19 cellular contexts compared by ENCODE assay signal in genomic region chr5:55225346-55225745, GRCh38. TPM values are rescaled to one million over a fixed set of nuclear protein-coding genes. Genes with fewer than 3 reads are reported as not detected.
"Had no signal": no experiment of that assay in that cellular context is flagged by ENCODE, and none has a peak within 500 bp of the region (broad histone marks: within the 10 kb centered on the region; RNA-seq: fewer than 3 reads in every experiment).

No MANE protein-coding gene starts in this region.

- ATAC-seq: activated T-cell treated with anti-CD3 and anti-CD28 coated beads, Interleukin-2, amount 50 U/mL, for 4 hours; body of pancreas; pancreas; sciatic nerve had no signal

- H3K9me3 Mint-ChIP-seq: activated CD4-positive, alpha-beta T cell treated with anti-CD3 and anti-CD28 coated beads, Interleukin-2, amount 10 ng/mL, durations not matched to agents 7 days and 5 days; activated naive CD8-positive, alpha-beta T cell treated with anti-CD3 and anti-CD28 coated beads for 36 hours; activated T-cell treated with anti-CD3 and anti-CD28 coated beads, Interleukin-2, amount 50 U/mL, for 4 hours; dendritic cell treated with granulocyte-macrophage colony-stimulating factor and Interleukin-4, amounts not matched to agents 40 ng/mL and 50 ng/mL, for 4 days; neural crest cell had no signal

- H3K36me3 Mint-ChIP-seq: activated naive CD8-positive, alpha-beta T cell treated with anti-CD3 and anti-CD28 coated beads for 36 hours had no signal

- H3K36me3 ChIP-seq: pancreas, thoracic aorta had no signal

- H3K4me3 Mint-ChIP-seq: activated T-cell treated with anti-CD3 and anti-CD28 coated beads, Interleukin-2, amount 50 U/mL, for 4 hours; dendritic cell treated with granulocyte-macrophage colony-stimulating factor and Interleukin-4, amounts not matched to agents 40 ng/mL and 50 ng/mL, for 4 days had no signal

- H3K27ac ChIP-seq: body of pancreas, pancreas, thoracic aorta had no signal

- DNase-seq: activated CD4-positive, alpha-beta T cell treated with anti-CD3 and anti-CD28 coated beads, Interleukin-2, amount 10 ng/mL, durations not matched to agents 7 days and 5 days; activated gamma-delta T cell; activated naive CD8-positive, alpha-beta T cell treated with anti-CD3 and anti-CD28 coated beads for 36 hours; activated T-cell treated with anti-CD3 and anti-CD28 coated beads, Interleukin-2, amount 50 U/mL, for 4 hours; amygdala; body of pancreas; effector memory CD4-positive, alpha-beta T cell; foreskin melanocyte; kidney glomerular epithelial cell; mesendoderm; pancreas had no signal

- H3K27ac Mint-ChIP-seq: activated CD4-positive, alpha-beta T cell treated with anti-CD3 and anti-CD28 coated beads, Interleukin-2, amount 10 ng/mL, durations not matched to agents 7 days and 5 days; activated naive CD8-positive, alpha-beta T cell treated with anti-CD3 and anti-CD28 coated beads for 36 hours; dendritic cell treated with granulocyte-macrophage colony-stimulating factor and Interleukin-4, amounts not matched to agents 40 ng/mL and 50 ng/mL, for 4 days had no signal

- H3K4me3 ChIP-seq: body of pancreas, thoracic aorta had no signal

- H3K27me3 ChIP-seq: body of pancreas, pancreas had no signal

RNA-seq across cellular contexts. Expression of gene MCIDAS, which starts 1.8 kb away (rescaled TPM):
- total RNA-seq: activated CD4-positive, alpha-beta T cell treated with anti-CD3 and anti-CD28 coated beads, Interleukin-2, amount 10 ng/mL, durations not matched to agents 7 days and 5 days; activated T-cell treated with anti-CD3 and anti-CD28 coated beads, Interleukin-2, amount 50 U/mL, for 4 hours; fibroblast of lung; liver; neural crest cell; sciatic nerve; T-helper 2 cell treated with Interferon-gamma antibody and Interleukin-4, amounts not matched to agents 100 ng/mL and 5 ng/mL, for 36 hours; thoracic aorta had no signal
- polyA plus RNA-seq: fibroblast of lung, liver had no signal

RNA-seq across cellular contexts. Expression of gene CCNO, which starts 8.1 kb away (rescaled TPM):
- total RNA-seq: activated CD4-positive, alpha-beta T cell treated with anti-CD3 and anti-CD28 coated beads, Interleukin-2, amount 10 ng/mL, durations not matched to agents 7 days and 5 days; activated T-cell treated with anti-CD3 and anti-CD28 coated beads, Interleukin-2, amount 50 U/mL, for 4 hours; fibroblast of lung; liver; T-helper 2 cell treated with Interferon-gamma antibody and Interleukin-4, amounts not matched to agents 100 ng/mL and 5 ng/mL, for 36 hours had no signal

RNA-seq across cellular contexts. Expression of gene CDC20B, which starts 52.4 kb away (rescaled TPM):
- total RNA-seq: activated naive CD8-positive, alpha-beta T cell treated with anti-CD3 and anti-CD28 coated beads for 36 hours; body of pancreas; neural crest cell; pancreas; sciatic nerve; thoracic aorta; urinary bladder had no signal
- polyA plus RNA-seq: fibroblast of lung, liver, pancreas, urinary bladder had no signal
